13 cellular contexts compared by ENCODE assay signal in genomic region chr14:99554757-99555531, GRCh38. TPM values are rescaled to one million over a fixed set of nuclear protein-coding genes. Genes with fewer than 3 reads are reported as not detected.
DNase-seq lines count a peak whose midpoint lies in the region; ATAC-seq and TF ChIP-seq lines count a peak whose summit lies in the region.
"Had no signal": no experiment of that assay in that cellular context is flagged by ENCODE, and none has a peak within 500 bp of the region (broad histone marks: within the 10 kb centered on the region; RNA-seq: fewer than 3 reads in every experiment).

No MANE protein-coding gene starts in this region.

- intact Hi-C loops in Right ventricle myocardium inferior (cut with DNase I) (loop anchor here (2.0 kb wide), 1 partner anchor 20 kb away; no protein-coding TSS in a partner anchor), cardiac septum (cut with DNase I) (no loop called here), esophagus squamous epithelium (cut with DNase I) (no loop called here)

- no peak for DNase-seq in Right ventricle myocardium inferior (ENCODE audit: missing footprints)
- no peak for DNase-seq in cardiac septum (ENCODE audit: low spot score)
- DNase-seq in esophagus squamous epithelium (lab: John Stamatoyannopoulos, UW) = no peak
- DNase-seq in SKM-1 treated with dmso at 0.1 percent for 144 hours (lab: John Stamatoyannopoulos, UW; ENCODE audit: unreplicated experiment) = no peak
- no peak for DNase-seq in AG08396 (ENCODE audit: low spot score)
- DNase-seq in effector memory CD8-positive, alpha-beta T cell = no peak
- no peak for DNase-seq in medulla oblongata (ENCODE audit: extremely low spot score)
- DNase-seq: activated gamma-delta T cell treated with Interleukin-2 at 50 U/mL for 16 hours, NCI-H1092, psoas muscle, uterus, WERI-Rb-1 had no signal

- H3K27ac Mint-ChIP-seq in effector memory CD8-positive, alpha-beta T cell = no peak overlapping the region

- TF ChIP-seq CTCF in esophagus squamous epithelium (IDR thresholded peaks at IDR 0.05) = no peak

- H3K27me3 Mint-ChIP-seq in effector memory CD8-positive, alpha-beta T cell = no peaks in the 10 kb centered on the region

- no peak for TF ChIP-seq POLR2A in esophagus squamous epithelium (IDR thresholded peaks at IDR 0.05)

- no peaks in the 10 kb centered on the region for H3K36me3 ChIP-seq in esophagus squamous epithelium
- H3K36me3 ChIP-seq in mucosa of stomach (ENCODE audit: control insufficient read depth, insufficient read depth, low read length) = no peaks in the 10 kb centered on the region
- H3K36me3 ChIP-seq: uterus had no signal

- 55 to 73% methylated on average over 5 to 8 of the region's 9 CpGs for WGBS in esophagus squamous epithelium, 2 donors

- H3K4me3 ChIP-seq in esophagus squamous epithelium (no peak overlapping the region), mucosa of stomach (ENCODE audit: low read length) (no peak overlapping the region)
- H3K4me3 ChIP-seq: psoas muscle, uterus had no signal

- H3K4me1 Mint-ChIP-seq in effector memory CD8-positive, alpha-beta T cell (ENCODE audit: low read depth in 2 of 2) = peaks cover 9 to 11% of the 10 kb centered on the region in 2 donors

- no peaks in the 10 kb centered on the region for H3K9me3 Mint-ChIP-seq in effector memory CD8-positive, alpha-beta T cell

- no peak overlapping the region for H3K4me3 Mint-ChIP-seq in effector memory CD8-positive, alpha-beta T cell

- peak; percentile 72 for ATAC-seq in Right ventricle myocardium inferior
- no peak for ATAC-seq in effector memory CD8-positive, alpha-beta T cell (replicated peaks)

- H3K9ac ChIP-seq in mucosa of stomach (ENCODE audit: low read length) = peak overlapping the region; percentile 56

- no peaks in the 10 kb centered on the region for H3K9me3 ChIP-seq in esophagus squamous epithelium
- no peaks in the 10 kb centered on the region for H3K9me3 ChIP-seq in mucosa of stomach (ENCODE audit: control insufficient read depth, low read length)
- H3K9me3 ChIP-seq: psoas muscle, uterus had no signal

- H3K27ac ChIP-seq in esophagus squamous epithelium = peak overlapping the region in 3 of 4 donors; percentile 41 to 61 (median 46)
- H3K27ac ChIP-seq: psoas muscle, uterus, WERI-Rb-1 had no signal

- H3K4me1 ChIP-seq in esophagus squamous epithelium = peaks cover 14 to 54% (median 15%) of the 10 kb centered on the region in 3 donors
- H3K4me1 ChIP-seq in mucosa of stomach (ENCODE audit: control insufficient read depth, insufficient read depth, low read length) = peaks cover 85% of the 10 kb centered on the region
- H3K4me1 ChIP-seq: psoas muscle, uterus had no signal

- H3K36me3 Mint-ChIP-seq in effector memory CD8-positive, alpha-beta T cell (ENCODE audit: insufficient read depth) = no peaks in the 10 kb centered on the region

- no peaks in the 10 kb centered on the region for H3K27me3 ChIP-seq in esophagus squamous epithelium
- no peaks in the 10 kb centered on the region for H3K27me3 ChIP-seq in mucosa of stomach (ENCODE audit: control insufficient read depth, insufficient read depth, low read length)
- H3K27me3 ChIP-seq: uterus had no signal

RNA-seq across cellular contexts. Expression of gene CCDC85C, which starts 49.1 kb away (rescaled TPM):
- total RNA-seq in Right ventricle myocardium inferior (53.1 TPM), cardiac septum (21.4 TPM), esophagus squamous epithelium (10 to 100 TPM; 23.4 to 52.0 (median 27.1) TPM)
